Comparison of ENCODE assay signal across 15 cellular contexts in the genomic region with DNA sequence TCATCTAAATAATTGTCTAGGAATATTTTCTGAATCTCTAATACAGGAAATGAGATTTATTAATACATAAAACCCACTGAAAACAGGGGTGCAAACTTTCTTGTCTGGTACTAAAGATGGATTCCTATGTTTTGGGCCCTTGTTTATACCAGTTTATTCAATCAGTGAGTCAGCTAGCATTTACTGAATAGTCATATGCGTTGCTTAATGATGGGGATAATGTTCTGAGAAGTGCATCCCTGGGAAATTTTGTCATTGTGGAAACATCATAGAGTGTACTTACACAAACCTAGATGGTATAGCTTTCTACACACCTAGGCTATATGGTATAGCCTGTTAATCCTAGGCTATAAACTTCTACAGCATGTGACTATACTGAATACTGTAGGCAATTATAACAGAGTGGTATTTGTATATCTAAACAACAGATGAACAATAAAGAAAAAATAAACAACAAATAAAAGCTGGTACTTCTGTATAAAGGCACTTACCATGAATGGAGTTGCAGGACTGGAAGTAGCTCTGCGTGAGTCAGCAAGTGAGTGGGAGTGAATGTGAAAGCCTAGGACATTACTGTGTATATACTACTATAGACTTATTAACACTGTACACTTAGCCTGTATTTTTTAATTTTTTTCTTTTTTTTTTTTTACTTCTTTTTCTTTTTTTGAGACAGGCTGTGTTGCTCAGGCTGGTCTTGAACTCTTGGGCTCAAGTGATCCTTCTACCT.
A peak's percentile ranks its signal among the peaks of the same experiment; 100 is the strongest.
DNase-seq lines count a peak whose midpoint lies in the region; ATAC-seq and TF ChIP-seq lines count a peak whose summit lies in the region.
"Had no signal": no experiment of that assay in that cellular context is flagged by ENCODE, and none has a peak within 500 bp of the region (broad histone marks: within the 10 kb centered on the region; RNA-seq: fewer than 3 reads in every experiment).

No MANE protein-coding gene starts in this region.

- no peaks in the 10 kb centered on the region for H3K9me3 Mint-ChIP-seq in activated CD8-positive, alpha-beta T cell treated with anti-CD3 and anti-CD28 coated beads for 36 hours
- no peaks in the 10 kb centered on the region for H3K9me3 Mint-ChIP-seq in activated CD8-positive, alpha-beta T cell treated with anti-CD3 and anti-CD28 coated beads, Interleukin-2, amount 10 ng/mL, durations not matched to agents 7 days and 5 days (ENCODE audit: insufficient read depth)
- H3K9me3 Mint-ChIP-seq: immature natural killer cell, type B pancreatic cell had no signal

- POLR2A ChIA-PET in activated CD8-positive, alpha-beta T cell treated with anti-CD3 and anti-CD28 coated beads for 36 hours (lab: Charles Lee), result interaction anchor here (1.1 kb wide), 2 partner anchors 11 to 45 kb away, joined by 3 read pairs; no protein-coding TSS in a partner anchor
- POLR2A ChIA-PET in activated CD8-positive, alpha-beta T cell treated with anti-CD3 and anti-CD28 coated beads, Interleukin-2, amount 10 ng/mL, durations not matched to agents 7 days and 5 days (lab: Charles Lee), result no interaction called here

- H3K27ac ChIP-seq in epithelial cell of prostate (no peak overlapping the region), suprapubic skin (no peak overlapping the region)
- H3K27ac ChIP-seq: colonic mucosa, parathyroid adenoma, spleen had no signal

- H3K27ac Mint-ChIP-seq in activated CD8-positive, alpha-beta T cell treated with anti-CD3 and anti-CD28 coated beads for 36 hours, result no peak overlapping the region
- H3K27ac Mint-ChIP-seq in activated CD8-positive, alpha-beta T cell treated with anti-CD3 and anti-CD28 coated beads, Interleukin-2, amount 10 ng/mL, durations not matched to agents 7 days and 5 days, result no peak overlapping the region
- H3K27ac Mint-ChIP-seq: immature natural killer cell, type B pancreatic cell had no signal

- TF ChIP-seq EP300 in suprapubic skin (IDR thresholded peaks at IDR 0.05), result no peak

- intact Hi-C loops in activated CD8-positive, alpha-beta T cell treated with anti-CD3 and anti-CD28 coated beads for 36 hours (cut with micrococcal nuclease), result no loop called here
- intact Hi-C loops in left ventricle myocardium superior (cut with micrococcal nuclease), result no loop called here

- TF ChIP-seq CTCF in activated CD8-positive, alpha-beta T cell treated with anti-CD3 and anti-CD28 coated beads for 36 hours (IDR thresholded peaks at IDR 0.05), result no peak
- TF ChIP-seq CTCF in suprapubic skin (IDR thresholded peaks at IDR 0.05), result no peak

- no peaks in the 10 kb centered on the region for H3K27me3 Mint-ChIP-seq in activated CD8-positive, alpha-beta T cell treated with anti-CD3 and anti-CD28 coated beads for 36 hours
- H3K27me3 Mint-ChIP-seq in activated CD8-positive, alpha-beta T cell treated with anti-CD3 and anti-CD28 coated beads, Interleukin-2, amount 10 ng/mL, durations not matched to agents 7 days and 5 days (ENCODE audit: low read depth), result no peaks in the 10 kb centered on the region
- H3K27me3 Mint-ChIP-seq: type B pancreatic cell had no signal

- H3K4me1 Mint-ChIP-seq in activated CD8-positive, alpha-beta T cell treated with anti-CD3 and anti-CD28 coated beads for 36 hours (ENCODE audit: low read depth), result peaks cover 46% of the 10 kb centered on the region
- H3K4me1 Mint-ChIP-seq in activated CD8-positive, alpha-beta T cell treated with anti-CD3 and anti-CD28 coated beads, Interleukin-2, amount 10 ng/mL, durations not matched to agents 7 days and 5 days (ENCODE audit: low read depth), result peaks cover 39% of the 10 kb centered on the region

- CTCF ChIA-PET in activated CD8-positive, alpha-beta T cell treated with anti-CD3 and anti-CD28 coated beads for 36 hours (lab: Charles Lee), result interaction anchor here (0.8 to 2.9 kb wide), 4 partner anchors 24 to 309 kb away, joined by 3 to 10 read pairs (median 4); no protein-coding TSS in a partner anchor
- CTCF ChIA-PET in activated CD8-positive, alpha-beta T cell treated with anti-CD3 and anti-CD28 coated beads, Interleukin-2, amount 10 ng/mL, durations not matched to agents 7 days and 5 days (lab: Charles Lee), result interaction anchor here (1.1 to 2.6 kb wide), 2 partner anchors 44 to 302 kb away, joined by 3 to 8 read pairs; no protein-coding TSS in a partner anchor

- H3K4me1 ChIP-seq in suprapubic skin, result peaks cover 3% of the 10 kb centered on the region
- H3K4me1 ChIP-seq: colonic mucosa had no signal

- no peak overlapping the region for H3K4me3 ChIP-seq in suprapubic skin
- H3K4me3 ChIP-seq: colonic mucosa, spleen had no signal

- no peak overlapping the region for H3K4me3 Mint-ChIP-seq in activated CD8-positive, alpha-beta T cell treated with anti-CD3 and anti-CD28 coated beads for 36 hours
- no peak overlapping the region for H3K4me3 Mint-ChIP-seq in activated CD8-positive, alpha-beta T cell treated with anti-CD3 and anti-CD28 coated beads, Interleukin-2, amount 10 ng/mL, durations not matched to agents 7 days and 5 days
- H3K4me3 Mint-ChIP-seq: immature natural killer cell, type B pancreatic cell had no signal

- no peaks in the 10 kb centered on the region for H3K27me3 ChIP-seq in suprapubic skin
- H3K27me3 ChIP-seq: colonic mucosa, spleen had no signal

- 80% methylated on average over 2 of the region's 2 CpGs for WGBS in suprapubic skin

- ATAC-seq in activated CD8-positive, alpha-beta T cell treated with anti-CD3 and anti-CD28 coated beads for 36 hours, result peak; percentile 61
- no peak for ATAC-seq in activated CD8-positive, alpha-beta T cell treated with anti-CD3 and anti-CD28 coated beads, Interleukin-2, amount 10 ng/mL, durations not matched to agents 7 days and 5 days
- no peak for ATAC-seq in left ventricle myocardium superior
- no peak for ATAC-seq in GM18858 (IDR thresholded peaks at IDR 0.05; ENCODE audit: unreplicated experiment)

- no peaks in the 10 kb centered on the region for H3K9me3 ChIP-seq in suprapubic skin
- H3K9me3 ChIP-seq: colonic mucosa, spleen had no signal

- peak; percentile 64 for DNase-seq in activated CD8-positive, alpha-beta T cell treated with anti-CD3 and anti-CD28 coated beads for 36 hours
- no peak for DNase-seq in activated CD8-positive, alpha-beta T cell treated with anti-CD3 and anti-CD28 coated beads, Interleukin-2, amount 10 ng/mL, durations not matched to agents 7 days and 5 days
- DNase-seq in NCI-H226, result peak; percentile 14
- DNase-seq in epithelial cell of prostate (ENCODE audit: low read depth, low spot score), result peak; percentile 18
- peak; percentile 13 for DNase-seq in stimulated activated CD4-positive, alpha-beta T cell treated with anti-CD3 and anti-CD28 coated beads, Interleukin-2, amount 100 ng/mL, for 4 hours (ENCODE audit: low read depth)
- DNase-seq in left ventricle myocardium superior, result no peak
- no peak for DNase-seq in suprapubic skin (ENCODE audit: low spot score in 2 of 2)
- DNase-seq: colonic mucosa, foreskin melanocyte, immature natural killer cell, NCI-H1048, spleen had no signal

- peaks cover 16% of the 10 kb centered on the region for H3K36me3 ChIP-seq in suprapubic skin
- H3K36me3 ChIP-seq: colonic mucosa had no signal

- H3K36me3 Mint-ChIP-seq in activated CD8-positive, alpha-beta T cell treated with anti-CD3 and anti-CD28 coated beads for 36 hours (ENCODE audit: low read depth), result peaks cover 24% of the 10 kb centered on the region
- H3K36me3 Mint-ChIP-seq in activated CD8-positive, alpha-beta T cell treated with anti-CD3 and anti-CD28 coated beads, Interleukin-2, amount 10 ng/mL, durations not matched to agents 7 days and 5 days (ENCODE audit: low read depth), result peaks cover 28% of the 10 kb centered on the region

- no peak for TF ChIP-seq POLR2A in suprapubic skin (IDR thresholded peaks at IDR 0.05)

Comparison
In these comparisons a context has a peak if more than half of its experiments do, and no peak if none do; other contexts are left out.
1. DNase-seq: peak in activated CD8-positive, alpha-beta T cell treated with anti-CD3 and anti-CD28 coated beads for 36 hours (single experiment), NCI-H226 (single experiment), epithelial cell of prostate (single experiment) and stimulated activated CD4-positive, alpha-beta T cell treated with anti-CD3 and anti-CD28 coated beads, Interleukin-2, amount 100 ng/mL, for 4 hours (single experiment); none in activated CD8-positive, alpha-beta T cell treated with anti-CD3 and anti-CD28 coated beads, Interleukin-2, amount 10 ng/mL, durations not matched to agents 7 days and 5 days (single experiment), left ventricle myocardium superior (single experiment) and suprapubic skin (0 of 2).